Comparison of ENCODE assay signal across 10 cellular contexts in the genomic region with DNA sequence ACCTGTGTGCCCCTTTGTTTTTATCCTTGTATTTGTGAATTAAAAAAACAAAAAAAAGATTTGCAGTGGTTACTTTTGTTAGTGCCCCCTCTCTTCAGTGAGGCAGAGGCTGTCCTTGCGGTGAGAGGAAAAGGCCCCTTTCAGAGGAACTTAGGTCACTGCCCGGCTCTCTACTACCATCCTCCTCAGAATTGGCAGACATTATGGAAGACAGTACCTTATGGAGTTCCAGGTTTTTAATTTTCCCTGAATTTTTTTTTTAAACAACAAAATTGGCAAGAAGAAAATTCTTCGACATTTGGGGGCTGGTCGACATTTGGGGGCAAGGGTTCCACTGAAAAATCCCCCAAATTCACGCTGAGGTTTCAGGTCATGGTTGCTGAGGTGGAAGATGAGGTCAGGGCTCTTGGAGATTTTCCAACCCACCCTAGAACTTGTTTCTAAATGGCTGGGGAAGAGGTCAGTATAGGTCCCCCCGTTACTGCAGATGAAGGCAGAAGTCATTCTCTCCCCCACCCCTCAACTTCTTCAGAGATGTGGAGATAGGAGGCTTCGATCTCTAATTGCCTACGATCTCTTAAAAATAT. TPM values are rescaled to one million over a fixed set of nuclear protein-coding genes. Genes with fewer than 3 reads are reported as not detected.
A peak's percentile ranks its signal among the peaks of the same experiment; 100 is the strongest.
DNase-seq lines count a peak whose midpoint lies in the region; ATAC-seq and TF ChIP-seq lines count a peak whose summit lies in the region.
"Had no signal": no experiment of that assay in that cellular context is flagged by ENCODE, and none has a peak within 500 bp of the region (broad histone marks: within the 10 kb centered on the region; RNA-seq: fewer than 3 reads in every experiment).

No MANE protein-coding gene starts in this region.

- H3K27me3 ChIP-seq in cardiac muscle cell = no peaks in the 10 kb centered on the region
- H3K27me3 ChIP-seq in breast epithelium = no peaks in the 10 kb centered on the region
- H3K27me3 ChIP-seq in upper lobe of left lung = no peaks in the 10 kb centered on the region
- H3K27me3 ChIP-seq in gastrocnemius medialis = no peaks in the 10 kb centered on the region

- peak overlapping the region; percentile 81 for H3K27ac ChIP-seq in cardiac muscle cell
- peak overlapping the region; percentile 3 to 59 for H3K27ac ChIP-seq in breast epithelium
- H3K27ac ChIP-seq in upper lobe of left lung = peak overlapping the region; percentile 17 to 63 (median 34)
- no peak overlapping the region for H3K27ac ChIP-seq in gastrocnemius medialis

- H3K4me1 ChIP-seq in cardiac muscle cell (ENCODE audit: low read depth) (no peaks in the 10 kb centered on the region), breast epithelium (peaks cover 0 to 13% of the 10 kb centered on the region in 2 donors), upper lobe of left lung (peaks cover 41 to 47% (median 45%) of the 10 kb centered on the region in 4 donors), gastrocnemius medialis (peaks cover 2 to 6% of the 10 kb centered on the region in 2 donors)

- 70 to 73% methylated on average over 8 of the region's 8 CpGs for WGBS in upper lobe of left lung, 2 donors

- H3K4me3 ChIP-seq in cardiac muscle cell = no peak overlapping the region
- no peak overlapping the region for H3K4me3 ChIP-seq in breast epithelium
- no peak overlapping the region for H3K4me3 ChIP-seq in upper lobe of left lung
- no peak overlapping the region for H3K4me3 ChIP-seq in gastrocnemius medialis

- TF ChIP-seq POLR2A in breast epithelium (IDR thresholded peaks at IDR 0.05) (no peak), upper lobe of left lung (IDR thresholded peaks at IDR 0.05) (no peak), gastrocnemius medialis (IDR thresholded peaks at IDR 0.05) (no peak)

- intact Hi-C loops in Right ventricle myocardium superior (cut with DNase I) (no loop called here), breast epithelium (cut with DNase I; ENCODE audit: low total_unique reads) (no loop called here), gastrocnemius medialis (cut with DNase I; ENCODE audit: low total_unique reads) (no loop called here)

- in situ Hi-C loops in gastrocnemius medialis (cut with MboI; ENCODE audit: low sequenced_read_pairs in 4 of 4) = no loop called here

- no peak for TF ChIP-seq EP300 in upper lobe of left lung (IDR thresholded peaks at IDR 0.05)

- DNase-seq in cardiac muscle cell (ENCODE audit: low read depth in 1 of 2, low spot score in 1 of 2) (no peak), Right ventricle myocardium superior (no peak), breast epithelium (ENCODE audit: low spot score in 2 of 2) (no peak), upper lobe of left lung (no peak), SW 1271 (lab: John Stamatoyannopoulos, UW) (no peak), gastrocnemius medialis (no peak), GDM1 (lab: John Stamatoyannopoulos, UW) (no peak)
- DNase-seq: T1000 had no signal

- TF ChIP-seq CTCF in cardiac muscle cell (IDR thresholded peaks at IDR 0.05; ENCODE audit: low read depth, low read length) (no peak), breast epithelium (IDR thresholded peaks at IDR 0.05) (no peak), upper lobe of left lung (IDR thresholded peaks at IDR 0.05) (no peak), gastrocnemius medialis (IDR thresholded peaks at IDR 0.05 in 4 of 5, conservative IDR thresholded peaks at IDR 0.05 in 1 of 5) (no peak)

- ATAC-seq in Right ventricle myocardium superior (ENCODE audit: poor library complexity) (no peak), HG03520 (IDR thresholded peaks at IDR 0.05; ENCODE audit: unreplicated experiment) (peak; percentile 28), upper lobe of left lung (ENCODE audit: low FRiP score in 2 of 2) (no peak), gastrocnemius medialis (no peak)

- H3K36me3 ChIP-seq in cardiac muscle cell = peaks cover 49% of the 10 kb centered on the region
- H3K36me3 ChIP-seq in breast epithelium = peaks cover 18% of the 10 kb centered on the region
- H3K36me3 ChIP-seq in upper lobe of left lung = peaks cover 47 to 61% (median 52%) of the 10 kb centered on the region in 4 donors
- peaks cover 0 to 52% of the 10 kb centered on the region in 2 donors for H3K36me3 ChIP-seq in gastrocnemius medialis

- H3K9me3 ChIP-seq in cardiac muscle cell (ENCODE audit: low read depth) (no peaks in the 10 kb centered on the region), breast epithelium (no peaks in the 10 kb centered on the region), upper lobe of left lung (no peaks in the 10 kb centered on the region), gastrocnemius medialis (no peaks in the 10 kb centered on the region)

RNA-seq across cellular contexts. Expression of a gene that starts 5.3 kb away (rescaled TPM):
- 0.33 TPM in 1 of 2 replicates, not detected in the other for total RNA-seq in cardiac muscle cell
- polyA plus RNA-seq in cardiac muscle cell = 0.74 TPM in 1 of 2 replicates, not detected in the other
- total RNA-seq in Right ventricle myocardium superior = not detected
- total RNA-seq in breast epithelium = not detected
- total RNA-seq in upper lobe of left lung = not detected
- not detected for total RNA-seq in gastrocnemius medialis
- total RNA-seq: M059J had no signal

RNA-seq across cellular contexts. Expression of a gene that starts 12.5 kb away (rescaled TPM):
- total RNA-seq in cardiac muscle cell (61.0 and 86.4 TPM in 2 replicates), Right ventricle myocardium superior (22.5 TPM), breast epithelium (10 to 100 TPM; 52.0 to 81.5 (median 64.2) TPM), upper lobe of left lung (100 to 1,000 TPM in 1 of 6 donors, 10 to 100 TPM in 5; 30.4 to 105 (median 37.6) TPM), gastrocnemius medialis (10 to 100 TPM; 18.2 to 46.3 (median 26.3) TPM)
- 26.6 and 31.5 TPM in 2 replicates for polyA plus RNA-seq in cardiac muscle cell

RNA-seq across cellular contexts. Expression of a gene that starts 31.6 kb away (rescaled TPM):
- 89.4 and 126 TPM in 2 replicates for total RNA-seq in cardiac muscle cell
- 38.6 and 54.9 TPM in 2 replicates for polyA plus RNA-seq in cardiac muscle cell
- 55.7 TPM for total RNA-seq in Right ventricle myocardium superior
- total RNA-seq in breast epithelium = 10 to 100 TPM; 81.8 to 93.7 (median 90.4) TPM
- 100 to 1,000 TPM; 198 to 969 (median 229) TPM for total RNA-seq in upper lobe of left lung
- 10 to 100 TPM; 13.6 to 27.3 (median 26.4) TPM for total RNA-seq in gastrocnemius medialis

RNA-seq across cellular contexts. Expression of a gene that starts 35.6 kb away (rescaled TPM):
- 29.1 and 48.7 TPM in 2 replicates for total RNA-seq in cardiac muscle cell
- 40.6 and 54.2 TPM in 2 replicates for polyA plus RNA-seq in cardiac muscle cell
- total RNA-seq in Right ventricle myocardium superior = 19.0 TPM
- total RNA-seq in breast epithelium = 10 to 100 TPM; 29.2 to 32.6 (median 29.4) TPM
- total RNA-seq in upper lobe of left lung = 10 to 100 TPM; 26.3 to 67.1 (median 45.1) TPM
- 10 to 100 TPM in 3 of 4 donors, 1 to 10 TPM in 1; 9.6 to 16.8 (median 15.2) TPM for total RNA-seq in gastrocnemius medialis

Comparison
In these comparisons a context has a peak if more than half of its experiments do, and no peak if none do; other contexts are left out.
1. H3K27ac ChIP-seq: peak in cardiac muscle cell (single experiment), breast epithelium (2 of 2) and upper lobe of left lung (4 of 4); none in gastrocnemius medialis (0 of 4).